In the genomic region with DNA sequence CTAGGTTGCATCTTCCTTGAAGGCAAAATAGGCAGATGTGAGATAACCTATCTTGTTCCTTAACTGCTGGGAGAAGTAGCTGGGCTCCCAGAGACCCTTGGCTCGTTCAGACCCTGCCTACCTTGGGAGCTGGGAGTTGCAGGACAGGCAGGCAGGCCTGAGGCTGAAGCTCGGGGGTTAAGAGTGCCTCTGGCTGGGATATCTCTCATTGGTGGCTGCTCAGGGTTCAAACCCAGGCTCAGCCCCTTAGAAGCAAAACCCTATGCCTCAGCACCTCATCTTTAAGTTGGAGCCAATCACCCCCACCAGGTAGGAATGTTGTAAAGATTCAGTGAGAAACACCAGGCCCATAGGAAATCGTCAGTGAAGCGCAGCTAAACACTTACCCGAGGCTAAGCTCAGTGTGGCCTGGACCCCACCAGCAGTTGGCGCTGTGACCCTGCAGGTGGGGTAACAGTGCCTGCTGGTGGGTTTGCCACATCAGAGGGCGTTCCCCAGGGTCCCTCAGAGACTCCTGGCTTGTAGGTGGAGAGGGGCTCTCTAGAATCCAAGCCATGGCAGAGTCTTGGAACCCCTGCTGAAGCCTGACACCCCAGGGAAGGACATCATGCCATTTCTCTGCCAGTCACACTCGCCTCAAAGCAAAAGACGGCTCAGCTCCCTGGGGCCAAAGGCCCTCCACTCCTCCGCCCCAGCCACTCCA, we compare ENCODE assay signal across 8 cellular contexts. TPM values are rescaled to one million over a fixed set of nuclear protein-coding genes. Genes with fewer than 3 reads are reported as not detected.
DNase-seq lines count a peak whose midpoint lies in the region; ATAC-seq lines count a peak whose summit lies in the region.

No MANE protein-coding gene starts in this region.

- DNase-seq in Daoy (ENCODE audit: low read depth) (peak; percentile 67), NAMALWA (ENCODE audit: low spot score) (peak; percentile 85), cerebellar cortex (ENCODE audit: low spot score) (peak; percentile 67), left kidney (ENCODE audit: low read depth, low spot score) (peak; percentile 88)
- peak; percentile 59 for DNase-seq in activated CD4-positive, CD25-positive, alpha-beta regulatory T cell treated with anti-CD3 and anti-CD28 coated beads, Interleukin-2, amount 50 U/mL, for 72 hours
- peak; percentile 59 to 64 for DNase-seq in stimulated activated CD4-positive, alpha-beta T cell treated with anti-CD3 and anti-CD28 coated beads, Interleukin-4, amount 100 ng/mL, for 4 hours

- ATAC-seq in GM21786 (IDR thresholded peaks at IDR 0.05; ENCODE audit: unreplicated experiment), result peak; percentile 75
- no peak for ATAC-seq in GM21717 (IDR thresholded peaks at IDR 0.05; ENCODE audit: unreplicated experiment)

RNA-seq across cellular contexts. Expression of a gene that starts 54.6 kb away (rescaled TPM):
- total RNA-seq in Daoy (2014; rRNA removed; shearing (Covaris generic)), result not detected in 2 replicates

RNA-seq across cellular contexts. Expression of a gene that starts 55.9 kb away (rescaled TPM):
- total RNA-seq in Daoy (2014; rRNA removed; shearing (Covaris generic)), result 0.27 and 0.91 TPM in 2 replicates
